In the genomic region with DNA sequence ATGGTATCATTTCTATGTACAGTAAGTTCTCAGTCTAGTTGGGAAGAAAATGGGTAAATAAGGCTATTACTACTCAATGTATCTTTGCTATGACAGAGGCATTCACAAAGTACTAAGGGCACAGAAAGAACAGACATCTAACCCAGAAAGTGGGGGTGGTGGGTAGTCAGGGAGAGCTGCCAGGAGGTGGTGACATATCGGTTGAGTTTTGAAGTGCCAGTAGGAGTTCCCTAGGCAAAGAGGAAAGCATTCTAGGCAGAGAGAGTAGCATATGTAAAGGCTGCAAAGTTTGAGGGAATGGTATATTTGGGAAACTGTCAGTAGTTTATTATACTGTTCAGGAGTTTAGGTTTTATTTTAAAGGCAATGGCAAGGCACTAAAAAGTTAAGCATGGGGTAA, we compare ENCODE assay signal across 29 cellular contexts.
"Had no signal": no experiment of that assay in that cellular context is flagged by ENCODE, and none has a peak within 500 bp of the region (broad histone marks: within the 10 kb centered on the region; RNA-seq: fewer than 3 reads in every experiment).

No MANE protein-coding gene starts in this region.

- H3K27ac ChIP-seq: adrenal gland, ascending aorta, cardiac muscle cell, VCaP had no signal

- H3K27me3 ChIP-seq: adrenal gland, ascending aorta, cardiac muscle cell had no signal

- DNase-seq: activated B cell treated with CpG ODN at 0.5 μM for 24 hours; activated CD4-positive, alpha-beta memory T cell treated with anti-CD3 and anti-CD28 coated beads for 36 hours; activated CD4-positive, alpha-beta T cell treated with anti-CD3 and anti-CD28 coated beads for 4 hours; activated CD4-positive, alpha-beta T cell treated with anti-CD3 and anti-CD28 coated beads, Interleukin-2, amount 10 ng/mL, durations not matched to agents 24 days and 14 days; activated CD4-positive, alpha-beta T cell treated with anti-CD3 and anti-CD28 coated beads, Interleukin-2, amount 50 U/mL, for 1 hour; activated CD4-positive, alpha-beta T cell treated with anti-CD3 and anti-CD28 coated beads, Interleukin-2, amount 50 U/mL, for 4 hours; activated CD4-positive, CD25-positive, alpha-beta regulatory T cell treated with anti-CD3 and anti-CD28 coated beads, Interleukin-2, amount 50 U/mL, for 72 hours; activated CD8-positive, alpha-beta memory T cell treated with anti-CD3 and anti-CD28 coated beads, Interleukin-2, amount 50 U/mL, for 4 hours; activated CD8-positive, alpha-beta T cell treated with anti-CD3 and anti-CD28 coated beads for 36 hours; activated effector memory CD4-positive, alpha-beta T cell treated with anti-CD3 and anti-CD28 coated beads, Interleukin-2, amount 50 U/mL, for 16 hours; activated gamma-delta T cell treated with Interleukin-2 at 50 U/mL for 16 hours; activated naive CD4-positive, alpha-beta T cell; activated naive CD4-positive, alpha-beta T cell treated with anti-CD3 and anti-CD28 coated beads for 36 hours; activated naive CD4-positive, alpha-beta T cell treated with anti-CD3 and anti-CD28 coated beads, Interleukin-2, amount 50 U/mL, for 16 hours; activated naive CD8-positive, alpha-beta T cell treated with anti-CD3 and anti-CD28 coated beads for 36 hours; activated T-cell treated with anti-CD3 and anti-CD28 coated beads for 4 hours; activated T-cell treated with anti-CD3 and anti-CD28 coated beads, Interleukin-2, amount 50 U/mL, for 1 hour; activated T-cell treated with anti-CD3 and anti-CD28 coated beads, Interleukin-2, amount 50 U/mL, for 4 hours; activated T-cell treated with anti-CD3 and anti-CD28 coated beads, Interleukin-2, amount 50 U/mL, for 72 hours; adrenal gland; amniotic stem cell; central memory CD4-positive, alpha-beta T cell; T-helper 2 cell; T-helper 9 cell had no signal

- H3K9me3 ChIP-seq: adrenal gland, ascending aorta had no signal

- H3K4me1 ChIP-seq: adrenal gland, ascending aorta had no signal

- H3K4me3 ChIP-seq: adrenal gland, ascending aorta, cardiac muscle cell had no signal

- H3K36me3 ChIP-seq: adrenal gland, ascending aorta, cardiac muscle cell had no signal

- ATAC-seq: activated CD8-positive, alpha-beta T cell treated with anti-CD3 and anti-CD28 coated beads for 36 hours; activated naive CD4-positive, alpha-beta T cell treated with anti-CD3 and anti-CD28 coated beads, Interleukin-2, amount 50 U/mL, for 72 hours; activated T-cell treated with anti-CD3 and anti-CD28 coated beads, Interleukin-2, amount 50 U/mL, for 4 hours; activated T-cell treated with anti-CD3 and anti-CD28 coated beads, Interleukin-2, amount 50 U/mL, for 72 hours; activated T-helper 17 cell treated with anti-CD3 and anti-CD28 coated beads, Interleukin-2, amount 50 U/mL, for 72 hours had no signal
